Comparison of ENCODE assay signal across 19 cellular contexts in genomic region chr7:117211614-117212013, GRCh38.
DNase-seq lines count a peak whose midpoint lies in the region; ATAC-seq and TF ChIP-seq lines count a peak whose summit lies in the region.
"Had no signal": no experiment of that assay in that cellular context is flagged by ENCODE, and none has a peak within 500 bp of the region (broad histone marks: within the 10 kb centered on the region; RNA-seq: fewer than 3 reads in every experiment).

No MANE protein-coding gene starts in this region.

- H3K27me3 ChIP-seq in cardiac muscle cell, result no peaks in the 10 kb centered on the region
- H3K27me3 ChIP-seq in heart right ventricle, result no peaks in the 10 kb centered on the region
- H3K27me3 ChIP-seq in smooth muscle cell (ENCODE audit: low read depth), result no peaks in the 10 kb centered on the region
- H3K27me3 ChIP-seq: BLaER1 had no signal

- DNase-seq in cardiac muscle cell (ENCODE audit: low read depth in 1 of 2, low spot score in 1 of 2) (no peak), heart right ventricle (no peak), smooth muscle cell (lab: John Stamatoyannopoulos, UW; ENCODE audit: unreplicated experiment) (no peak), germinal center (ENCODE audit: low spot score) (no peak)
- no peak for DNase-seq in activated T-cell treated with anti-CD3 and anti-CD28 coated beads, Interleukin-2, amount 50 U/mL, for 48 hours
- DNase-seq: Caco-2; CD4-positive, CD25-positive, alpha-beta regulatory T cell; CD8-positive, alpha-beta T cell; DMS 273 treated with DMSO at 0.1 percent for 48 hours; DMS79; EL; GDM1; H9 had no signal

- peaks cover 10% of the 10 kb centered on the region for H3F3A ChIP-seq in smooth muscle cell (ENCODE audit: low read depth)

- ATAC-seq in heart right ventricle, result no peak
- ATAC-seq: CD8-positive, alpha-beta T cell; GM23338; HCT116 had no signal

- no peak overlapping the region for H3K9ac ChIP-seq in smooth muscle cell (ENCODE audit: low read depth)
- H3K9ac ChIP-seq: BLaER1 had no signal

- H3K79me2 ChIP-seq in smooth muscle cell (ENCODE audit: low read depth), result peaks cover 7% of the 10 kb centered on the region

- H3K27ac ChIP-seq in cardiac muscle cell, result peak overlapping the region; percentile 74
- no peak overlapping the region for H3K27ac ChIP-seq in heart right ventricle
- H3K27ac ChIP-seq in VCaP, result peak overlapping the region; percentile 15; the same call in 1 of the 2 replicates
- H3K27ac ChIP-seq in smooth muscle cell (ENCODE audit: low read depth), result peak overlapping the region; percentile 40
- H3K27ac ChIP-seq: 22Rv1, BLaER1, C4-2B had no signal

- H3K9me3 ChIP-seq in cardiac muscle cell (ENCODE audit: low read depth) (no peaks in the 10 kb centered on the region), heart right ventricle (no peaks in the 10 kb centered on the region), smooth muscle cell (replicated peaks; ENCODE audit: low read depth) (no peaks in the 10 kb centered on the region)
- H3K9me3 ChIP-seq: BLaER1, Caco-2 had no signal

- intact Hi-C loops in heart right ventricle (cut with DNase I), result loop anchor here in 5 of 10 donors (5.0 to 10.0 kb wide), 3 partner anchors 171 to 176 kb away; no protein-coding TSS in a partner anchor

- H4K20me1 ChIP-seq in smooth muscle cell (ENCODE audit: low read depth), result no peaks in the 10 kb centered on the region
- H4K20me1 ChIP-seq: BLaER1 had no signal

- no peak overlapping the region for H2AFZ ChIP-seq in smooth muscle cell (ENCODE audit: low read depth)
- H2AFZ ChIP-seq: GM23338 had no signal

- no peak overlapping the region for H3K4me2 ChIP-seq in smooth muscle cell
- H3K4me2 ChIP-seq: BLaER1, GM23338 had no signal

- H3K36me3 ChIP-seq in cardiac muscle cell (peaks cover 26% of the 10 kb centered on the region), heart right ventricle (peaks cover 0 to 21% (median 0%) of the 10 kb centered on the region in 9 donors), smooth muscle cell (ENCODE audit: low read depth) (peaks cover 5% of the 10 kb centered on the region)

- no peak for TF ChIP-seq CTCF in cardiac muscle cell (IDR thresholded peaks at IDR 0.05; ENCODE audit: low read depth, low read length)
- no peak for TF ChIP-seq CTCF in heart right ventricle (IDR thresholded peaks at IDR 0.05)
- TF ChIP-seq CTCF in VCaP (conservative IDR thresholded peaks at IDR 0.05), result no peak
- no peak for TF ChIP-seq CTCF in smooth muscle cell (IDR thresholded peaks at IDR 0.05; ENCODE audit: borderline replicate concordance, insufficient read depth, poor library complexity, severe bottlenecking)

- H3K4me1 ChIP-seq in cardiac muscle cell (ENCODE audit: low read depth) (peaks cover 25% of the 10 kb centered on the region), heart right ventricle (no peaks in the 10 kb centered on the region), smooth muscle cell (ENCODE audit: low read depth) (peaks cover 3% of the 10 kb centered on the region)
- H3K4me1 ChIP-seq: BLaER1, Caco-2 had no signal

- no peak overlapping the region for H3K4me3 ChIP-seq in cardiac muscle cell
- H3K4me3 ChIP-seq in heart right ventricle, result no peak overlapping the region
- no peak overlapping the region for H3K4me3 ChIP-seq in smooth muscle cell
- H3K4me3 ChIP-seq: BLaER1, GM23338 had no signal

Comparison
In these comparisons a context has a peak if more than half of its experiments do, and no peak if none do; other contexts are left out.
1. H3K27ac ChIP-seq: peak in cardiac muscle cell (single experiment), VCaP (single experiment) and smooth muscle cell (single experiment); none in heart right ventricle (0 of 10).